ENCODE assay signal across 7 cellular contexts in genomic region chr7:4883352-4884144, GRCh38.
DNase-seq lines count a peak whose midpoint lies in the region; ATAC-seq and TF ChIP-seq lines count a peak whose summit lies in the region.

RADIL (minus strand) TSS chr7:4883716; CDS start chr7:4878139, 5,577 bp downstream.

- in situ Hi-C loops in GM13977 (cut with MboI; ENCODE audit: low pct_unique_long_range_greater_than_20kb, low sequenced_read_pairs, unreplicated experiment): no loop called here

- DNase-seq in GM13977 (ENCODE audit: low spot score) (peak; percentile 97), NCI-H526 treated with DMSO at 0.1 percent for 48 hours (lab: John Stamatoyannopoulos, UW) (peak; percentile 79), medulla oblongata (ENCODE audit: extremely low spot score) (peak; percentile 96)
- peak; percentile 78 to 92 (median 87) for DNase-seq in activated CD8-positive, alpha-beta memory T cell treated with anti-CD3 and anti-CD28 coated beads for 48 hours (ENCODE audit: low read depth in 2 of 3, low spot score in 2 of 3)
- peak; percentile 83 for DNase-seq in effector CD8-positive, alpha-beta T cell (lab: John Stamatoyannopoulos, UW)
- DNase-seq in stimulated activated CD4-positive, alpha-beta T cell treated with anti-CD3 and anti-CD28 coated beads, TNF-alpha, amount 100 ng/mL, for 48 hours (ENCODE audit: low read depth in 3 of 3): peak; percentile 84 to 93 (median 93)

- TF ChIP-seq CTCF in GM13977 (IDR thresholded peaks at IDR 0.05; ENCODE audit: extremely low read depth, insufficient read depth, missing control alignments): peak; percentile 66

- ATAC-seq in HG03342 (IDR thresholded peaks at IDR 0.05; ENCODE audit: unreplicated experiment): peak; percentile 71

Comparison
In these comparisons a context has a peak if more than half of its experiments do, and no peak if none do; other contexts are left out.
1. Peak in every context shown above with its lines: DNase-seq and ATAC-seq.